ENCODE assay signal across 8 cellular contexts in the genomic region with DNA sequence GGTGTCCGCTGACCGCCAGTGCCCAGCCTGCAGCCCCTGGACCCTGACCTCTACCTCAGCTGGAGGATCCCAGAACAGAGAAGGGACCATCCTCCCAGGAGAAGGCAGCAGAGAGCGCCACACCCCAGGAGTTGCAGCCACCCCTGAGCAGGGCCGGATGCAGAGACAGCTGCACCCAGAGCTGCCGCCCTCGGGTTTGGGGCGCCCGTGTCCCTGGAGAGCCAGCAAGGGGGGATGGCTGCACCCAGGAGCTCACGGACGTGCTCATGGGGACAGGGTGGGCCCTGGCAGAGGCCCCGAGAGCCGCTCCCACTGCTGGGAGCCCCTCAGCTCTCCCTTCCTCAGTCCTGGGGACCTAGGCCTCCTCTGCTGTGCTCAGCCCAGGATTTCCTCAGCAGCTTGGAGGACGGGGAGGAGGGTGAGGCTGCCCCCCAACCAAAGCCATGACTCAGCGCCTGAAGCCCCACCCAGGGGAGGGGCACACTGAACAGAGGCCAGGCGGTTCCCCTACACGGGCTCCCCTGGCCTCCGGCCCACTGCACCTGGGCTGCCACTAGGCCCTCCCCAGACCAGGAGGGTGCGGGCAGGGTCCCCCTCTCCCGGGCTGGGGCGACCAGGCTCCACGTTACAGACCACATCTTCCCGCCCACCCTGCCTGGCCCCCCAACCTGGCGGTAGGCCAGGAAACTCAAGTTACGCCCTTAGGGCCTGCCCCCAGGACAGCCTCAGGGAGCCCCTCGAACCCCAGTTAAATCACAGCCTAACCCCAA. TPM values are rescaled to one million over a fixed set of nuclear protein-coding genes. Genes with fewer than 3 reads are reported as not detected.
DNase-seq lines count a peak whose midpoint lies in the region; ATAC-seq and TF ChIP-seq lines count a peak whose summit lies in the region.

No MANE protein-coding gene starts in this region.

- ATAC-seq in HG02759 (IDR thresholded peaks at IDR 0.05; ENCODE audit: unreplicated experiment) (peak; percentile 22), heart right ventricle (peak; percentile 3 to 58 (median 34)), sciatic nerve (peak; percentile 67)

- DNase-seq in CD14-positive monocyte (ENCODE audit: low spot score) = peak; percentile 84
- DNase-seq in SK-N-DZ (ENCODE audit: low spot score) = peak; percentile 52
- DNase-seq in heart right ventricle = peak; percentile 73 to 77
- peak; percentile 85 for DNase-seq in sciatic nerve (ENCODE audit: low spot score)
- DNase-seq in NCI-H146 treated with DMSO at 0.1 percent for 48 hours (lab: John Stamatoyannopoulos, UW; ENCODE audit: unreplicated experiment) = no peak
- DNase-seq in iPS-NIHi7 (ENCODE audit: extremely low spot score) = no peak

- H3K27ac ChIP-seq in heart right ventricle = peak overlapping the region in 9 of 10 donors; percentile 63 to 100 (median 82)

- H3K27me3 Mint-ChIP-seq in CD14-positive monocyte (ENCODE audit: low read depth in 3 of 3) = peaks cover 0 to 6% (median 2%) of the 10 kb centered on the region in 3 donors
- no peaks in the 10 kb centered on the region for H3K27me3 Mint-ChIP-seq in activated naive CD8-positive, alpha-beta T cell

- peaks cover 27 to 54% (median 50%) of the 10 kb centered on the region in 9 donors for H3K4me1 ChIP-seq in heart right ventricle

- H3K4me3 ChIP-seq in heart right ventricle = peak overlapping the region; percentile 18 to 99 (median 82)

- H3K27ac Mint-ChIP-seq in CD14-positive monocyte = peak overlapping the region; percentile 54 to 91 (median 84)
- H3K27ac Mint-ChIP-seq in activated naive CD8-positive, alpha-beta T cell = peak overlapping the region; percentile 83

- intact Hi-C loops in CD14-positive monocyte (cut with micrococcal nuclease) = loop anchor here in 1 of 2 donors (5.0 kb wide), 2 partner anchors 72 to 477 kb away; a partner anchor contains a TSS
- intact Hi-C loops in heart right ventricle (cut with DNase I) = loop anchor here in 2 of 10 donors (5.0 kb wide), 1 partner anchor 42 kb away; a partner anchor contains a TSS
- intact Hi-C loops in sciatic nerve (cut with DNase I) = no loop called here

- no peaks in the 10 kb centered on the region for H3K9me3 ChIP-seq in heart right ventricle

- peaks cover 36% of the 10 kb centered on the region for H3K4me1 Mint-ChIP-seq in CD14-positive monocyte
- peaks cover 14% of the 10 kb centered on the region for H3K4me1 Mint-ChIP-seq in activated naive CD8-positive, alpha-beta T cell (ENCODE audit: low read depth)

- TF ChIP-seq CTCF in CD14-positive monocyte (IDR thresholded peaks at IDR 0.05) = no peak
- peak in 2 of 9 donors; percentile 11 to 20 for TF ChIP-seq CTCF in heart right ventricle (IDR thresholded peaks at IDR 0.05)

- WGBS in heart right ventricle, 2 donors = 30 to 38% methylated on average over 25 of the region's 25 CpGs

- H3K36me3 ChIP-seq in heart right ventricle = peaks cover 0 to 10% (median 0%) of the 10 kb centered on the region in 9 donors

- no peaks in the 10 kb centered on the region for H3K9me3 Mint-ChIP-seq in CD14-positive monocyte
- H3K9me3 Mint-ChIP-seq in activated naive CD8-positive, alpha-beta T cell (ENCODE audit: low read depth) = no peaks in the 10 kb centered on the region

- H3K36me3 Mint-ChIP-seq in CD14-positive monocyte = peaks cover 0 to 5% of the 10 kb centered on the region in 2 donors
- no peaks in the 10 kb centered on the region for H3K36me3 Mint-ChIP-seq in activated naive CD8-positive, alpha-beta T cell

- H3K4me3 Mint-ChIP-seq in CD14-positive monocyte = peak overlapping the region; percentile 81 to 90
- H3K4me3 Mint-ChIP-seq in activated naive CD8-positive, alpha-beta T cell = peak overlapping the region; percentile 88

- no peaks in the 10 kb centered on the region for H3K27me3 ChIP-seq in heart right ventricle

RNA-seq across cellular contexts. Expression of a gene that starts 2.2 kb away (rescaled TPM):
- polyA plus RNA-seq in CD14-positive monocyte (1 to 10 TPM; 3.5 to 4.0 TPM), heart right ventricle (100 to 1,000 TPM in 1 of 2 donors, 10 to 100 TPM in 1; 22.2 to 152 TPM)
- polyA plus RNA-seq in SK-N-DZ (2014; cell fraction: cytosol; rRNA removed) = 30.5 and 31.1 TPM in 2 replicates
- 600 and 662 TPM in 2 replicates for polyA plus RNA-seq in SK-N-DZ (2014; cell fraction: nucleus; rRNA removed)
- total RNA-seq in heart right ventricle (10 to 100 TPM; 24.1 to 60.0 (median 30.4) TPM), sciatic nerve (74.7 TPM)

RNA-seq across cellular contexts. Expression of a gene that starts 2.9 kb away (rescaled TPM):
- polyA plus RNA-seq in CD14-positive monocyte (10 to 100 TPM; 13.8 to 14.8 TPM), heart right ventricle (10 to 100 TPM; 16.0 to 17.8 TPM)
- polyA plus RNA-seq in SK-N-DZ (2014; cell fraction: cytosol; rRNA removed) = 26.7 and 45.0 TPM in 2 replicates
- 39.6 and 44.2 TPM in 2 replicates for polyA plus RNA-seq in SK-N-DZ (2014; cell fraction: nucleus; rRNA removed)
- total RNA-seq in heart right ventricle (10 to 100 TPM in 3 of 10 donors, 1 to 10 TPM in 7; 5.6 to 11.9 (median 8.2) TPM), sciatic nerve (11.3 TPM)

RNA-seq across cellular contexts. Expression of a gene that starts 19.0 kb away (rescaled TPM):
- polyA plus RNA-seq in CD14-positive monocyte (10 to 100 TPM; 46.2 to 49.6 TPM), heart right ventricle (100 to 1,000 TPM in 1 of 2 donors, 10 to 100 TPM in 1; 92.6 to 269 TPM)
- polyA plus RNA-seq in SK-N-DZ (2014; cell fraction: cytosol; rRNA removed) = 73.2 and 97.2 TPM in 2 replicates
- polyA plus RNA-seq in SK-N-DZ (2014; cell fraction: nucleus; rRNA removed) = 426 and 497 TPM in 2 replicates
- total RNA-seq in heart right ventricle (10 to 100 TPM; 44.7 to 91.7 (median 56.6) TPM), sciatic nerve (111 TPM)

RNA-seq across cellular contexts. Expression of a gene that starts 19.1 kb away (rescaled TPM):
- polyA plus RNA-seq in CD14-positive monocyte (1 to 10 TPM; 7.4 to 7.7 TPM), heart right ventricle (100 to 1,000 TPM in 1 of 2 donors, 10 to 100 TPM in 1; 55.3 to 222 TPM)
- polyA plus RNA-seq in SK-N-DZ (2014; cell fraction: cytosol; rRNA removed) = 10.0 and 10.7 TPM in 2 replicates
- 5.8 and 6.7 TPM in 2 replicates for polyA plus RNA-seq in SK-N-DZ (2014; cell fraction: nucleus; rRNA removed)
- total RNA-seq in heart right ventricle (100 to 1,000 TPM in 1 of 10 donors, 10 to 100 TPM in 9; 49.4 to 126 (median 65.4) TPM), sciatic nerve (15.7 TPM)

RNA-seq across cellular contexts. Expression of a gene that starts 25.2 kb away (rescaled TPM):
- not detected for polyA plus RNA-seq in CD14-positive monocyte
- 1.0 and 3.2 TPM in 2 replicates for polyA plus RNA-seq in SK-N-DZ (2014; cell fraction: cytosol; rRNA removed)
- 16.0 and 17.2 TPM in 2 replicates for polyA plus RNA-seq in SK-N-DZ (2014; cell fraction: nucleus; rRNA removed)
- total RNA-seq in heart right ventricle = 1 to 10 TPM; 1.0 to 5.4 (median 2.7) TPM
- polyA plus RNA-seq in heart right ventricle = 10 to 100 TPM in 1 of 2 donors, 1 to 10 TPM in 1; 1.0 to 22.5 TPM
- total RNA-seq in sciatic nerve = 12.5 TPM

Comparison
In these comparisons a context has a peak if more than half of its experiments do, and no peak if none do; other contexts are left out.
1. DNase-seq: peak in CD14-positive monocyte (single experiment), SK-N-DZ (single experiment), heart right ventricle (2 of 2) and sciatic nerve (single experiment); none in NCI-H146 treated with DMSO at 0.1 percent for 48 hours (single experiment) and iPS-NIHi7 (single experiment).
2. Peak in every context shown above with its lines, with median percentiles within 50 percentile points of each other: ATAC-seq.